Comparison of ENCODE assay signal across 1 cellular context in genomic region chr11:1636291-1636950, GRCh38.
TF ChIP-seq lines count a peak whose summit lies in the region.

No MANE protein-coding gene starts in this region.

TF ChIP-seq in K562, 482 proteins besides CTCF, POLR2A, EP300 and RAD21:
- TF ChIP-seq, protein P1, sequence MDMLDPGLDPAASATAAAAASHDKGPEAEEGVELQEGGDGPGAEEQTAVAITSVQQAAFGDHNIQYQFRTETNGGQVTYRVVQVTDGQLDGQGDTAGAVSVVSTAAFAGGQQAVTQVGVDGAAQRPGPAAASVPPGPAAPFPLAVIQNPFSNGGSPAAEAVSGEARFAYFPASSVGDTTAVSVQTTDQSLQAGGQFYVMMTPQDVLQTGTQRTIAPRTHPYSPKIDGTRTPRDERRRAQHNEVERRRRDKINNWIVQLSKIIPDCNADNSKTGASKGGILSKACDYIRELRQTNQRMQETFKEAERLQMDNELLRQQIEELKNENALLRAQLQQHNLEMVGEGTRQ (CRISPR knock-in tag; IDR thresholded peaks at IDR 0.05): peak; percentile 28; the same call in 1 of the 2 replicates
- no peak for TF ChIP-seq ETV1 (tag; conservative IDR thresholded peaks at IDR 0.05; ENCODE audit: low read depth)
- TF ChIP-seq RAD51 (IDR thresholded peaks at IDR 0.05; ENCODE audit: borderline replicate concordance, low read depth): peak; percentile 20; the same call in 1 of the 2 replicates
